In the genomic region with DNA sequence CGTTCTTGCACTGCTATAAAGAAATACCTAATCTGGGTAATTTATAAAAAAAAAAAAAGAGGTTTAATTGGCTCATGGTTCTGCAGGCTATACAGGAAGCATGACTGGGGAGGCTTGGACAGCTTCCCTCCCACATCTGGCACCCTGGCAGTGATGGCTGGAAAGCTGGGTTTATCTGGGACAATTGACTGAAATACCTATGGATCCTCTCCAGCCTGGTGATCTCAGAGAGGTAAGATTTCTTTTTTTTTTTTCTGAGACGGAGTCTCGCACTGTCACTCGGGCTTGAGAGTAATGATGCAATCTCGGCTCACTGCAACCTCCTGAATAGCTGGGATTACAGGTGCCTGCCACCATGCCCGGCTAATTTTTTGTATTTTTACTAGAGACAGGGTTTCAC, we compare ENCODE assay signal across 22 cellular contexts. TPM values are rescaled to one million over a fixed set of nuclear protein-coding genes. Genes with fewer than 3 reads are reported as not detected.
DNase-seq lines count a peak whose midpoint lies in the region; ATAC-seq, FAIRE-seq and TF ChIP-seq lines count a peak whose summit lies in the region.
"Had no signal": no experiment of that assay in that cellular context is flagged by ENCODE, and none has a peak within 500 bp of the region (broad histone marks: within the 10 kb centered on the region; RNA-seq: fewer than 3 reads in every experiment).

No MANE protein-coding gene starts in this region.

- no peak overlapping the region for H3K4me2 ChIP-seq in H1 (ENCODE audit: insufficient read depth in 1 of 2, low read depth in 2 of 2, low read length in 2 of 2)

- no peak for TF ChIP-seq RAD21 in H1 (IDR thresholded peaks at IDR 0.05 in 1 of 2, conservative IDR thresholded peaks at IDR 0.05 in 1 of 2; ENCODE audit: low read depth in 2 of 2, low read length in 2 of 2)

- no peak for FAIRE-seq in H1 (lab: Jason Lieb, UNC)
- FAIRE-seq: GM19239 had no signal

- no peak overlapping the region for H3K14ac ChIP-seq in H1 (ENCODE audit: insufficient read length)

- no peak overlapping the region for H4K8ac ChIP-seq in H1 (ENCODE audit: extremely low read depth, insufficient read depth, low read length)

- no peaks in the 10 kb centered on the region for H3K79me2 ChIP-seq in H1 (ENCODE audit: control insufficient read depth in 1 of 2, insufficient read depth in 2 of 2, low read length in 2 of 2)

- ATAC-seq in GM21526 (IDR thresholded peaks at IDR 0.05; ENCODE audit: low FRiP score, unreplicated experiment) = no peak

- H3K23ac ChIP-seq in H1 (ENCODE audit: insufficient read length) = no peak overlapping the region

- no peak for TF ChIP-seq EP300 in H1 (IDR thresholded peaks at IDR 0.05; ENCODE audit: borderline replicate concordance in 1 of 2, low read depth in 2 of 2, low read length in 2 of 2)

- H3K56ac ChIP-seq in H1 (replicated peaks; ENCODE audit: insufficient read length, low read depth, low read length) = no peak overlapping the region

- H3K4me3 ChIP-seq in H1 (ENCODE audit: extremely low read depth in 1 of 4, insufficient read depth in 2 of 4, low read depth in 3 of 4, low read length in 4 of 4) = no peak overlapping the region
- no peak overlapping the region for H3K4me3 ChIP-seq in fibroblast of pulmonary artery (replicated peaks; ENCODE audit: low read depth, low read length)
- H3K4me3 ChIP-seq: Peyer's patch had no signal

- no peaks in the 10 kb centered on the region for H3K23me2 ChIP-seq in H1 (ENCODE audit: low read depth, low read length)

- H2AK5ac ChIP-seq in H1 (ENCODE audit: low read depth, low read length) = no peak overlapping the region

- H2BK20ac ChIP-seq in H1 (ENCODE audit: low read length) = no peak overlapping the region

- no peak overlapping the region for H2BK15ac ChIP-seq in H1 (ENCODE audit: low read length)

- no peak for TF ChIP-seq CTCF in H1 (IDR thresholded peaks at IDR 0.05; ENCODE audit: control extremely low read depth in 1 of 3, insufficient read depth in 1 of 3, low read depth in 1 of 3, low read length in 3 of 3)
- TF ChIP-seq CTCF in fibroblast of pulmonary artery (IDR thresholded peaks at IDR 0.05; ENCODE audit: low read length, missing control alignments) = no peak

- no peaks in the 10 kb centered on the region for H3K79me1 ChIP-seq in H1 (ENCODE audit: low read depth, low read length)

- H4K5ac ChIP-seq in H1 (ENCODE audit: insufficient read length, low read depth, low read length) = no peak overlapping the region

- CTCF ChIA-PET in H1 (lab: Charles Lee; ENCODE audit: partially characterized antibody) = interaction anchor here (0.7 to 1.2 kb wide), 3 partner anchors 12 to 194 kb away, joined by 3 read pairs; no protein-coding TSS in a partner anchor

- no peaks in the 10 kb centered on the region for H3K36me3 ChIP-seq in H1 (ENCODE audit: control insufficient read depth in 2 of 4, insufficient read depth in 4 of 4, low read length in 3 of 4)
- H3K36me3 ChIP-seq: Peyer's patch had no signal

- H3K18ac ChIP-seq in H1 (ENCODE audit: extremely low read depth, low read length) = no peak overlapping the region

- DNase-seq in AG20443 (ENCODE audit: low spot score) (peak; percentile 19), NCI-H82 treated with DMSO at 0.1 percent for 48 hours (lab: John Stamatoyannopoulos, UW; ENCODE audit: unreplicated experiment) (peak; percentile 36), H1 (ENCODE audit: low read depth in 1 of 2, low spot score in 2 of 2) (no peak), fibroblast of pulmonary artery (ENCODE audit: low read depth) (peak; percentile 28), SK-N-DZ (ENCODE audit: low spot score) (no peak), NOMO-1 treated with DMSO at 0.1 percent for 48 hours (lab: John Stamatoyannopoulos, UW; ENCODE audit: unreplicated experiment) (no peak), DMS153 (lab: John Stamatoyannopoulos, UW) (no peak)
- DNase-seq: DMS53; GDM1; H9; HFFc6; KG1; NCI-H1092 treated with DMSO at 0.1 percent for 48 hours; NCI-H1436 treated with DMSO at 0.1 percent for 48 hours; NCI-H2029; NCI-H2227 treated with DMSO at 0.1 percent for 48 hours; NCI-H510A; NK-92 treated with Interleukin-12 subunit alpha and Interleukin-12 subunit beta, amount 100 ng/mL, for 24 hours; Peyer's patch; Right ventricle myocardium superior had no signal

- H2AFZ ChIP-seq in H1 (ENCODE audit: low read length) = no peak overlapping the region

- no peaks in the 10 kb centered on the region for H4K20me1 ChIP-seq in H1 (replicated peaks in 1 of 2; ENCODE audit: control insufficient read depth in 1 of 2, insufficient read depth in 2 of 2, low read length in 2 of 2)

- no peak for TF ChIP-seq POLR2A in H1 (IDR thresholded peaks at IDR 0.05; ENCODE audit: control extremely low read depth in 1 of 2, low read depth in 2 of 2, low read length in 2 of 2)

- no peaks in the 10 kb centered on the region for H3K27me3 ChIP-seq in H1 (replicated peaks in 1 of 4; ENCODE audit: control insufficient read depth in 3 of 4, extremely low read depth in 1 of 4, insufficient read depth in 3 of 4, low read length in 3 of 4)
- H3K27me3 ChIP-seq: Peyer's patch had no signal

- no peak overlapping the region for H4K91ac ChIP-seq in H1 (replicated peaks; ENCODE audit: insufficient read length, low read length)

- H3K9me3 ChIP-seq in H1 (ENCODE audit: insufficient read depth in 2 of 2, low read depth in 1 of 2, low read length in 1 of 2) = no peaks in the 10 kb centered on the region
- H3K9me3 ChIP-seq: Peyer's patch had no signal

- H3K4me1 ChIP-seq in H1 (replicated peaks in 1 of 4; ENCODE audit: control insufficient read depth in 3 of 4, insufficient read depth in 4 of 4, low read length in 3 of 4) = peaks cover 0 to 8% (median 3%) of the 10 kb centered on the region in 4 experiments; a peak in 4 of 7 replicates
- H3K4me1 ChIP-seq: Peyer's patch had no signal

- no peak overlapping the region for H3K9ac ChIP-seq in H1 (replicated peaks in 1 of 4; ENCODE audit: extremely low read depth in 1 of 4, low read depth in 3 of 4, low read length in 3 of 4)

- H3K4ac ChIP-seq in H1 (replicated peaks; ENCODE audit: insufficient read length, low read depth, low read length) = no peak overlapping the region

- no peak overlapping the region for H3K27ac ChIP-seq in H1 (ENCODE audit: low read depth, low read length)
- H3K27ac ChIP-seq: Peyer's patch had no signal

- no peak overlapping the region for H2BK12ac ChIP-seq in H1 (ENCODE audit: low read depth, low read length)

- POLR2A ChIA-PET in H1 (lab: Charles Lee; ENCODE audit: partially characterized antibody) = interaction anchor here (1.4 kb wide), 1 partner anchor 10 kb away, joined by 4 read pairs; no protein-coding TSS in a partner anchor

- WGBS in H1 (ENCODE audit: extremely low coverage in 1 of 2, insufficient coverage in 1 of 2, insufficient read length in 1 of 2, insufficient replicate concordance in 2 of 2, low coverage in 1 of 2, low lambda C conversion rate in 2 of 2, missing lambda C conversion rate in 1 of 2), 2 experiments = 89% methylated on average over 6 of the region's 6 CpGs; no CpG with 5 or more reads in 1 of the 2 experiments

- H2BK5ac ChIP-seq in H1 (ENCODE audit: low read depth, low read length) = no peak overlapping the region

- H2BK120ac ChIP-seq in H1 (replicated peaks; ENCODE audit: low read depth, low read length) = no peak overlapping the region

TF ChIP-seq in H1, 55 proteins besides CTCF, POLR2A, EP300 and RAD21:
- peak; percentile 41; the same call in 1 of the 2 replicates for TF ChIP-seq CEBPB (IDR thresholded peaks at IDR 0.05; ENCODE audit: low read depth, low read length)
- no peak for TF ChIP-seq MAFK (IDR thresholded peaks at IDR 0.05; ENCODE audit: low read depth, low read length)
TF ChIP-seq in H1: peak in this region for 1.

RNA-seq across cellular contexts. Expression of a gene that starts 22.7 kb away (rescaled TPM):
- total RNA-seq in H1 (2021; fragmentation: NEBNext Ultra II Directional; extraction: Animal tissue kit (Norgen Biotek cat#: 25700)) = 31.4 and 34.0 TPM in 2 replicates
- 7.3 and 14.9 TPM in 2 replicates for polyA plus RNA-seq in H1 (2011; rRNA removed)
- polyA plus RNA-seq in H1 (2011; cell fraction: cytosol; rRNA removed) = 12.3 TPM
- 5.2 TPM for polyA plus RNA-seq in H1 (2011; cell fraction: nucleus; rRNA removed)
- 9.5 to 16.7 TPM (median 11.0 TPM) in 4 replicates for polyA plus RNA-seq in H1 (2012, experiment 1 of 2)
- 3.1 TPM for polyA plus RNA-seq in H1 (2012, experiment 2 of 2)
- 32.1 TPM for polyA plus RNA-seq in H1 (2013, experiment 1 of 2)
- 38.4 TPM for polyA plus RNA-seq in H1 (2013, experiment 2 of 2)
- 17.3 and 18.0 TPM in 2 replicates for polyA minus RNA-seq in H1 (2011; rRNA and poly(A)+ RNA removed)
- polyA minus RNA-seq in H1 (2011; cell fraction: cytosol; rRNA and poly(A)+ RNA removed) = 27.0 TPM
- polyA minus RNA-seq in H1 (2011; cell fraction: nucleus; rRNA and poly(A)+ RNA removed) = 23.6 TPM
- polyA plus RNA-seq in SK-N-DZ (2014; cell fraction: cytosol; rRNA removed) = 33.9 and 34.5 TPM in 2 replicates
- polyA plus RNA-seq in SK-N-DZ (2014; cell fraction: nucleus; rRNA removed) = 16.9 and 17.8 TPM in 2 replicates

Comparison
In these comparisons a context has a peak if more than half of its experiments do, and no peak if none do; other contexts are left out.
1. DNase-seq: peak in AG20443 (single experiment), NCI-H82 treated with DMSO at 0.1 percent for 48 hours (single experiment) and fibroblast of pulmonary artery (single experiment); none in H1 (0 of 2), SK-N-DZ (single experiment), NOMO-1 treated with DMSO at 0.1 percent for 48 hours (single experiment) and DMS153 (single experiment).